ENCODE assay signal across 9 cellular contexts in the genomic region with DNA sequence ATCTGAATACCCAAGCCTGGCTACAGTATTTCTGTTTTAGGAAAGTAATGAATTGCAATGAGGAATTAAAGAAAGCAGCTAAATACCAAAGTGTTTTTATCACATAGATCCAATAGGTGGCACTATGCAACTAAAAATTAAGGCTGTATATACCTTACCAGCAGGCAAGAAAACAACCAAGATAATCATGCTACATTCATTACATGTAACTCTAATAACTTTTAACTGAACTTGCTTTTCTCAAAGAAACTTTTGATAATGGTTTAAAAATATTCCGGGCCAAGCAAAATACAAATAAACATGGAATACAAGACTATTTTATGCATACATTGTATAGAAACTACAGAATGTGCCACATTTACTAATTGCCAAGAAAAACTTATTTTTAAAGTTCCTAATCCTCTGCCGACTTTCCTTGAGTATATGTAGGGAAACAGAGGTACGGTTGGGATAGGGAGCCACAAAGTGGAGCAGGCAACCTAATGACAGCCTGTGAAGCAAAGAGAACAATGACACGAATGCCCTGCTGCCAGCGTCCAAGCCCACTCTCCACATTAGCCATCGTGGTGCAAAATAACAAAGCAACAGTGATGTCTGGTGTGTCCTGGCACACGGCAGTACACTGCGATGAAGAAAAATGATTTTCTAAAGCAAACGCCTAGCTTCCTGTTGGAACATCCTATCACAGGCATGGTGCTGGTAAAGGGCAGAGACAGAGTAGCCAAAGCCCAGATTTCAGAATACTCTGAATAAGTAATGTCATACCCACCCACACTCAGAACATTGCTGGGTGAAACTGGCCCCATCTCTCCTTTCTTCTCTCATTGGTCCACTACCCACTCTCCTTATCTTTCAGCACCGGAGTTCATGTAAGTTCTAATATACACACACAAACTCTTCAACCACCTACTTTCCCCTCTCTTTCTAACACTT.
DNase-seq lines count a peak whose midpoint lies in the region; ATAC-seq, FAIRE-seq and TF ChIP-seq lines count a peak whose summit lies in the region.
"Had no signal": no experiment of that assay in that cellular context is flagged by ENCODE, and none has a peak within 500 bp of the region (broad histone marks: within the 10 kb centered on the region; RNA-seq: fewer than 3 reads in every experiment).

No MANE protein-coding gene starts in this region.

- H3K4me1 ChIP-seq in naive thymus-derived CD4-positive, alpha-beta T cell (ENCODE audit: control insufficient read depth in 2 of 2, insufficient read depth in 2 of 2, low read length in 2 of 2), result no peaks in the 10 kb centered on the region

- H3K36me3 ChIP-seq in naive thymus-derived CD4-positive, alpha-beta T cell (ENCODE audit: control insufficient read depth in 2 of 3, insufficient read depth in 3 of 3, low read length in 3 of 3), result peaks cover 0 to 3% (median 0%) of the 10 kb centered on the region in 3 experiments
- H3K36me3 ChIP-seq: SJCRH30 had no signal

- no peaks in the 10 kb centered on the region for H3K4me1 Mint-ChIP-seq in naive thymus-derived CD4-positive, alpha-beta T cell

- CTCF ChIA-PET in naive thymus-derived CD4-positive, alpha-beta T cell (lab: Charles Lee), result interaction anchor here (0.9 to 3.2 kb wide), 6 partner anchors 10 to 201 kb away, joined by 3 to 27 read pairs (median 7); a partner anchor contains a TSS

- peaks cover 0 to 14% (median 0%) of the 10 kb centered on the region in 5 donors for H3K36me3 Mint-ChIP-seq in naive thymus-derived CD4-positive, alpha-beta T cell

- H3K9me3 ChIP-seq in naive thymus-derived CD4-positive, alpha-beta T cell (ENCODE audit: control insufficient read depth in 2 of 3, low read length in 3 of 3), result no peaks in the 10 kb centered on the region

- intact Hi-C loops in naive thymus-derived CD4-positive, alpha-beta T cell (cut with micrococcal nuclease), result loop anchor here (1.0 to 10.0 kb wide), 10 partner anchors 93 to 1282 kb away; no protein-coding TSS in a partner anchor

- H3K27me3 Mint-ChIP-seq in naive thymus-derived CD4-positive, alpha-beta T cell, result no peaks in the 10 kb centered on the region

- peak; percentile 80 for ATAC-seq in naive thymus-derived CD4-positive, alpha-beta T cell
- no peak for ATAC-seq in GM19324 (IDR thresholded peaks at IDR 0.05; ENCODE audit: low FRiP score, unreplicated experiment)

- H3K4me3 Mint-ChIP-seq in naive thymus-derived CD4-positive, alpha-beta T cell, result no peak overlapping the region

- H3K27me3 ChIP-seq in naive thymus-derived CD4-positive, alpha-beta T cell (ENCODE audit: control insufficient read depth in 2 of 2, insufficient read depth in 2 of 2, low read length in 2 of 2), result no peaks in the 10 kb centered on the region
- H3K27me3 ChIP-seq: SJCRH30 had no signal

- H3K27ac Mint-ChIP-seq in naive thymus-derived CD4-positive, alpha-beta T cell, result no peak overlapping the region

- no peak overlapping the region for H3K27ac ChIP-seq in naive thymus-derived CD4-positive, alpha-beta T cell (ENCODE audit: low read depth, low read length)
- H3K27ac ChIP-seq: SJCRH30 had no signal

- no peak overlapping the region for H3K4me3 ChIP-seq in naive thymus-derived CD4-positive, alpha-beta T cell (ENCODE audit: low read length)
- H3K4me3 ChIP-seq: SJCRH30 had no signal

- POLR2A ChIA-PET in naive thymus-derived CD4-positive, alpha-beta T cell (lab: Charles Lee), result interaction anchor here (0.7 kb wide), 1 partner anchor 28 kb away, joined by 4 read pairs; no protein-coding TSS in a partner anchor

- DNase-seq in COR-L47 (lab: John Stamatoyannopoulos, UW) (peak; percentile 17), GM19239 (ENCODE audit: insufficient read length, low spot score) (no peak), HT-29 (ENCODE audit: low spot score) (peak; percentile 65), RPMI8226 (peak; percentile 33), erythroblast (lab: John Stamatoyannopoulos, UW) (peak; percentile 55 to 69), cortex of kidney (lab: John Stamatoyannopoulos, UW) (no peak)
- peak in 7 of 9 donors; percentile 22 to 53 (median 36) for DNase-seq in naive thymus-derived CD4-positive, alpha-beta T cell

- TF ChIP-seq POLR2A in erythroblast (IDR thresholded peaks at IDR 0.05; ENCODE audit: low read length), result no peak

- FAIRE-seq in GM19239 (lab: Jason Lieb, UNC), result peak; percentile 39

- H3K9me3 Mint-ChIP-seq in naive thymus-derived CD4-positive, alpha-beta T cell, result no peaks in the 10 kb centered on the region

Comparison
In these comparisons a context has a peak if more than half of its experiments do, and no peak if none do; other contexts are left out.
1. DNase-seq: peak in COR-L47 (single experiment), HT-29 (single experiment), RPMI8226 (single experiment), erythroblast (2 of 2) and naive thymus-derived CD4-positive, alpha-beta T cell (7 of 9); none in GM19239 (single experiment) and cortex of kidney (single experiment).